ENCODE assay signal across 8 cellular contexts in genomic region chr16:22206847-22207714, GRCh38. TPM values are rescaled to one million over a fixed set of nuclear protein-coding genes. Genes with fewer than 3 reads are reported as not detected.
DNase-seq lines count a peak whose midpoint lies in the region; ATAC-seq, FAIRE-seq and TF ChIP-seq lines count a peak whose summit lies in the region.

No MANE protein-coding gene starts in this region.

- H3K36me3 ChIP-seq in tibial nerve: peaks cover 0 to 17% (median 0%) of the 10 kb centered on the region in 3 donors

- no peak for FAIRE-seq in HTR-8/SVneo (lab: Jason Lieb, UNC)

- ATAC-seq in GM19324 (IDR thresholded peaks at IDR 0.05; ENCODE audit: low FRiP score, unreplicated experiment): peak; percentile 37

- DNase-seq in Ammon's horn (ENCODE audit: low spot score) (peak; percentile 68), HTR-8/SVneo (ENCODE audit: insufficient read length, low spot score) (peak; percentile 28), SHP77 treated with DMSO at 0.1 percent for 48 hours (lab: John Stamatoyannopoulos, UW) (peak; percentile 30), germinal center (ENCODE audit: low spot score) (peak; percentile 82), occipital lobe (lab: John Stamatoyannopoulos, UW) (peak; percentile 57), tibial nerve (ENCODE audit: low spot score in 2 of 2) (peak; percentile 56 to 75)
- DNase-seq in activated naive CD4-positive, alpha-beta T cell treated with anti-CD3 and anti-CD28 coated beads, Interleukin-2, amount 50 U/mL, for 16 hours: peak; percentile 64

- TF ChIP-seq POLR2A in tibial nerve (IDR thresholded peaks at IDR 0.05): no peak

- peak overlapping the region; percentile 61 to 99 (median 96) for H3K4me3 ChIP-seq in tibial nerve

- TF ChIP-seq CTCF in tibial nerve (IDR thresholded peaks at IDR 0.05): no peak

- peak; percentile 29 to 72 for TF ChIP-seq EP300 in tibial nerve (IDR thresholded peaks at IDR 0.05)

- peaks cover 0 to 60% (median 31%) of the 10 kb centered on the region in 4 donors for H3K4me1 ChIP-seq in tibial nerve

- no peaks in the 10 kb centered on the region for H3K27me3 ChIP-seq in tibial nerve

- peaks cover 0 to 6% (median 0%) of the 10 kb centered on the region in 4 donors for H3K9me3 ChIP-seq in tibial nerve

- WGBS in tibial nerve, 2 donors: 10 to 12% methylated on average over 29 to 35 of the region's 35 CpGs

- peak overlapping the region; percentile 67 to 96 (median 89) for H3K27ac ChIP-seq in tibial nerve

RNA-seq across cellular contexts. Expression of gene EEF2K, which starts 1.0 kb away (rescaled TPM):
- total RNA-seq in occipital lobe (10.9 TPM), tibial nerve (10 to 100 TPM; 42.8 to 90.8 (median 50.3) TPM)

RNA-seq across cellular contexts. Expression of gene SDR42E2, which starts 44.8 kb away (rescaled TPM):
- total RNA-seq in occipital lobe (not detected), tibial nerve (not detected)

Comparison
In these comparisons a context has a peak if more than half of its experiments do, and no peak if none do; other contexts are left out.
1. Peak in every context shown above with its lines: DNase-seq, ATAC-seq, H3K4me3 ChIP-seq and H3K27ac ChIP-seq.
2. DNase-seq: peak in every context shown above with its lines; median percentile 82 in germinal center; 68 in Ammon's horn; 66 in tibial nerve; 64 in activated naive CD4-positive, alpha-beta T cell treated with anti-CD3 and anti-CD28 coated beads, Interleukin-2, amount 50 U/mL, for 16 hours; 57 in occipital lobe; 30 in SHP77 treated with DMSO at 0.1 percent for 48 hours; 28 in HTR-8/SVneo.